ENCODE assay signal across 10 cellular contexts in the genomic region with DNA sequence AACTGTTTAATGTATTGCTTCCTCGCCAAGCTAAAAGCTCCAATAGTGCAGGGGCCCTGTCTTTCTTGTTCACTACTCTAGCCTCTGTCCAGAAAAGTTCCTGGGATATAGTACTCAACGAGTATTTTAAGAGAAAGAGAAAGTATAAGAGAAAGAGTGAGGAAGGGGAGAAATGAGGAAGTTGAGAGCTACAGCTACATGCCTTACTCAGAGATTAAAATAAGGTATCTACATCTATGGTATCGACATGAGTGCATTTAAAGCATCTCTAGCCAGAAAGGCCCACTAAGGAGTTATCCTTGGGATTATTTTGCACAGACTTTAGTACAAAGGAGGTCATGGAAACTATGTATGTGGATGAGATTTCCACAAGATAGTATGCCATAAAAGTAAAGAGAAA. TPM values are rescaled to one million over a fixed set of nuclear protein-coding genes. Genes with fewer than 3 reads are reported as not detected.
DNase-seq lines count a peak whose midpoint lies in the region; ATAC-seq and TF ChIP-seq lines count a peak whose summit lies in the region.
"Had no signal": no experiment of that assay in that cellular context is flagged by ENCODE, and none has a peak within 500 bp of the region (broad histone marks: within the 10 kb centered on the region; RNA-seq: fewer than 3 reads in every experiment).

No MANE protein-coding gene starts in this region.

- no peak overlapping the region for H2AFZ ChIP-seq in SU-DHL-6 (ENCODE audit: low read depth, low read length, severe bottlenecking)

- H3K9me3 ChIP-seq in SU-DHL-6 (ENCODE audit: insufficient read depth, low read length) (no peaks in the 10 kb centered on the region), right atrium auricular region (no peaks in the 10 kb centered on the region), body of pancreas (no peaks in the 10 kb centered on the region)
- H3K9me3 ChIP-seq: esophagus muscularis mucosa had no signal

- H3K27ac Mint-ChIP-seq in CD14-positive monocyte, result peak overlapping the region; percentile 20 to 88 (median 70)
- H3K27ac Mint-ChIP-seq in endothelial cell (ENCODE audit: unreplicated experiment), result no peak overlapping the region

- peaks cover 21 to 28% of the 10 kb centered on the region in 2 donors for H3K36me3 Mint-ChIP-seq in CD14-positive monocyte
- H3K36me3 Mint-ChIP-seq in endothelial cell (ENCODE audit: low read depth, unreplicated experiment), result peaks cover 6% of the 10 kb centered on the region

- H3K36me3 ChIP-seq in SU-DHL-6 (ENCODE audit: low read length) (peaks cover 12% of the 10 kb centered on the region; the same call in 1 of the 2 replicates), right atrium auricular region (peaks cover 7% of the 10 kb centered on the region), body of pancreas (replicated peaks in 1 of 2; ENCODE audit: insufficient read depth in 1 of 2, low read depth in 2 of 2) (no peaks in the 10 kb centered on the region)

- H3K79me2 ChIP-seq in SU-DHL-6 (ENCODE audit: insufficient read depth, low read length), result peaks cover 95% of the 10 kb centered on the region

- peak overlapping the region; percentile 75 for H3K4me2 ChIP-seq in SU-DHL-6 (ENCODE audit: low read depth, low read length, poor library complexity, severe bottlenecking)

- H3F3A ChIP-seq in SU-DHL-6 (ENCODE audit: insufficient read depth), result peaks cover 21% of the 10 kb centered on the region

- H3K4me1 Mint-ChIP-seq in CD14-positive monocyte, result peaks cover 44% of the 10 kb centered on the region
- H3K4me1 Mint-ChIP-seq in endothelial cell (ENCODE audit: unreplicated experiment), result peaks cover 6% of the 10 kb centered on the region

- H3K9me2 ChIP-seq in SU-DHL-6 (replicated peaks; ENCODE audit: insufficient read depth, low read length), result no peaks in the 10 kb centered on the region

- TF ChIP-seq CTCF in CD14-positive monocyte (IDR thresholded peaks at IDR 0.05) (no peak), SU-DHL-6 (IDR thresholded peaks at IDR 0.05; ENCODE audit: insufficient read depth, low read length, poor library complexity, severe bottlenecking) (no peak), right atrium auricular region (IDR thresholded peaks at IDR 0.05) (no peak), endothelial cell (IDR thresholded peaks at IDR 0.05; ENCODE audit: unreplicated experiment) (no peak), body of pancreas (IDR thresholded peaks at IDR 0.05) (no peak)

- H3K4me3 ChIP-seq in SU-DHL-6 (ENCODE audit: insufficient read depth, low read length, poor library complexity, severe bottlenecking), result peak overlapping the region; percentile 19
- H3K4me3 ChIP-seq in right atrium auricular region, result no peak overlapping the region
- no peak overlapping the region for H3K4me3 ChIP-seq in body of pancreas
- H3K4me3 ChIP-seq: esophagus muscularis mucosa had no signal

- H3K27me3 Mint-ChIP-seq in CD14-positive monocyte (ENCODE audit: low read depth in 3 of 3) (no peaks in the 10 kb centered on the region), endothelial cell (ENCODE audit: unreplicated experiment) (no peaks in the 10 kb centered on the region)

- intact Hi-C loops in CD14-positive monocyte (cut with micrococcal nuclease), result loop anchor here in 1 of 2 donors (10.0 kb wide), 1 partner anchor 46 kb away; no protein-coding TSS in a partner anchor
- intact Hi-C loops in body of pancreas (cut with DNase I), result no loop called here

- no peak for TF ChIP-seq POLR2A in body of pancreas (IDR thresholded peaks at IDR 0.05)

- H3K27ac ChIP-seq in SU-DHL-6 (ENCODE audit: low read depth, low read length), result peak overlapping the region; percentile 33; the same call in 1 of the 2 replicates
- no peak overlapping the region for H3K27ac ChIP-seq in right atrium auricular region
- H3K27ac ChIP-seq in substantia nigra (ENCODE audit: low read depth, low read length, poor library complexity, severe bottlenecking), result no peak overlapping the region
- H3K27ac ChIP-seq in body of pancreas, result no peak overlapping the region
- H3K27ac ChIP-seq: esophagus muscularis mucosa had no signal

- no peak for DNase-seq in CD14-positive monocyte (ENCODE audit: low spot score)
- DNase-seq in right atrium auricular region (ENCODE audit: low spot score), result no peak
- DNase-seq in endothelial cell (ENCODE audit: low spot score), result no peak
- DNase-seq in substantia nigra (lab: John Stamatoyannopoulos, UW), result no peak
- no peak for DNase-seq in body of pancreas
- DNase-seq: activated T-cell treated with anti-CD3 and anti-CD28 coated beads, Interleukin-2, amount 50 U/mL, for 4 hours had no signal

- H3K9me3 Mint-ChIP-seq in CD14-positive monocyte (no peaks in the 10 kb centered on the region), endothelial cell (ENCODE audit: unreplicated experiment) (no peaks in the 10 kb centered on the region)
- H3K9me3 Mint-ChIP-seq: activated T-cell treated with anti-CD3 and anti-CD28 coated beads, Interleukin-2, amount 50 U/mL, for 4 hours had no signal

- ATAC-seq in GM19397 (IDR thresholded peaks at IDR 0.05; ENCODE audit: unreplicated experiment) (peak; percentile 67), HG03095 (IDR thresholded peaks at IDR 0.05; ENCODE audit: unreplicated experiment) (peak; percentile 72), body of pancreas (no peak)
- ATAC-seq: activated T-cell treated with anti-CD3 and anti-CD28 coated beads, Interleukin-2, amount 50 U/mL, for 4 hours had no signal

- H3K9ac ChIP-seq in SU-DHL-6 (ENCODE audit: low read length), result peak overlapping the region; percentile 19; the same call in 1 of the 2 replicates

- H3K4me1 ChIP-seq in right atrium auricular region (peaks cover 0 to 25% of the 10 kb centered on the region in 2 donors), body of pancreas (peaks cover 15% of the 10 kb centered on the region)

- peaks cover 16% of the 10 kb centered on the region for H4K20me1 ChIP-seq in SU-DHL-6 (ENCODE audit: low read depth, low read length)

- WGBS in body of pancreas, 2 donors, result 73 to 84% methylated on average over 3 of the region's 3 CpGs

- H3K27me3 ChIP-seq in SU-DHL-6 (ENCODE audit: low read length), result no peaks in the 10 kb centered on the region
- H3K27me3 ChIP-seq in right atrium auricular region, result no peaks in the 10 kb centered on the region
- H3K27me3 ChIP-seq in body of pancreas, result no peaks in the 10 kb centered on the region
- H3K27me3 ChIP-seq: esophagus muscularis mucosa had no signal

- H3K4me3 Mint-ChIP-seq in CD14-positive monocyte (peak overlapping the region; percentile 32 to 61), endothelial cell (ENCODE audit: unreplicated experiment) (no peak overlapping the region)

RNA-seq across cellular contexts. Expression of gene MYCBP2, which starts 28.5 kb away (rescaled TPM):
- polyA plus RNA-seq in CD14-positive monocyte, result 10 to 100 TPM in 1 of 2 donors, 1 to 10 TPM in 1; 7.6 to 14.4 TPM
- total RNA-seq in right atrium auricular region, result 10 to 100 TPM; 78.6 to 91.2 TPM
- 94.7 TPM for total RNA-seq in endothelial cell (ENCODE audit: unreplicated experiment)
- 100 to 1,000 TPM in 1 of 2 donors, 10 to 100 TPM in 1; 85.9 to 127 TPM for total RNA-seq in body of pancreas
